Comparison of ENCODE assay signal across 19 cellular contexts in the genomic region with DNA sequence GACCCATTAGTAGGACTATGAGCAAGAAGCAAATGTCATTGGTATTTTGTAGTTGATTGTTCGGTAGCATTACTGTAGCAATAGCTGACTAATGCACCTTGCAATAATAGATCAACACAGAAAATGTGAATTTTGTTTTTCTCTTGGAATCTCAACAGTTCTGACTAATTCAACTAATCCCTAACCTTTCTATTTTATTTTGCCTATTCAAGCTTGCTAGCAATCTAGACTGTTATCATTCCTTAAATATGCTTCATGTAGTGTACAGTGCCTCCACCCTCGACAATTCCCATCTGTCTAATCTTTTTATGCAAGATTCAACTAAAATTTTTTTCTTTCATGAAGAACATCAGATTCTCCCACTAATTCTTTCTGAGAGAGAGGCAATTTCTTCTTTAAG.
DNase-seq lines count a peak whose midpoint lies in the region; ATAC-seq and TF ChIP-seq lines count a peak whose summit lies in the region.
"Had no signal": no experiment of that assay in that cellular context is flagged by ENCODE, and none has a peak within 500 bp of the region (broad histone marks: within the 10 kb centered on the region; RNA-seq: fewer than 3 reads in every experiment).

No MANE protein-coding gene starts in this region.

- DNase-seq in epithelial cell of esophagus (ENCODE audit: low read depth) = peak; percentile 55
- DNase-seq in iris pigment epithelial cell (ENCODE audit: low read depth) = peak; percentile 60
- peak; percentile 34 for DNase-seq in non-pigmented ciliary epithelial cell (ENCODE audit: low read depth)
- DNase-seq in DMS 273 (lab: John Stamatoyannopoulos, UW; ENCODE audit: unreplicated experiment) = no peak
- DNase-seq in COR-L47 (lab: John Stamatoyannopoulos, UW) = no peak
- DNase-seq in vagina (ENCODE audit: extremely low spot score in 2 of 2) = no peak
- no peak for DNase-seq in WTC11 (ENCODE audit: low spot score)
- DNase-seq: 8988T; C1 segment of cervical spinal cord; Caco-2; CD4-positive, alpha-beta memory T cell; DMS 273 treated with DMSO at 0.1 percent for 48 hours; DMS79; EL; GDM1 had no signal

- H3K27ac Mint-ChIP-seq in WTC11 = no peak overlapping the region
- H3K27ac Mint-ChIP-seq: CD4-positive, alpha-beta memory T cell; GM23338 had no signal

- peaks cover 4% of the 10 kb centered on the region for H3K4me1 Mint-ChIP-seq in WTC11
- H3K4me1 Mint-ChIP-seq: CD4-positive, alpha-beta memory T cell had no signal

- no peaks in the 10 kb centered on the region for H3K36me3 Mint-ChIP-seq in WTC11
- H3K36me3 Mint-ChIP-seq: CD4-positive, alpha-beta memory T cell had no signal

- TF ChIP-seq CTCF in HEK293 (tag by site-specific recombination; IDR thresholded peaks at IDR 0.05) = no peak
- TF ChIP-seq CTCF in epithelial cell of esophagus (IDR thresholded peaks at IDR 0.05; ENCODE audit: insufficient read depth, low read depth, low read length, missing control alignments) = no peak
- no peak for TF ChIP-seq CTCF in vagina (IDR thresholded peaks at IDR 0.05)
- no peak for TF ChIP-seq CTCF in WTC11 (IDR thresholded peaks at IDR 0.05)

- H3K36me3 ChIP-seq in HEK293 (ENCODE audit: control insufficient read depth in 2 of 2, insufficient read depth in 1 of 2, low read length in 2 of 2) (no peaks in the 10 kb centered on the region), vagina (no peaks in the 10 kb centered on the region)
- H3K36me3 ChIP-seq: HAP-1 had no signal

- no peak overlapping the region; the same call in 1 of the 2 replicates for H3K27ac ChIP-seq in HEK293 (ENCODE audit: extremely low read depth, low read depth, low read length)
- H3K27ac ChIP-seq in vagina = no peak overlapping the region

- no peak for ATAC-seq in WTC11
- ATAC-seq: GM12878, GM23338 had no signal

- H3K9me3 ChIP-seq in HEK293 (ENCODE audit: control insufficient read depth, insufficient read depth, low read depth, low read length) (no peaks in the 10 kb centered on the region), vagina (no peaks in the 10 kb centered on the region)
- H3K9me3 ChIP-seq: Caco-2, HAP-1 had no signal

- CTCF ChIA-PET in HEK293 (lab: Yijun Ruan, JAX) (interaction anchor here (0.6 to 1.1 kb wide), 2 partner anchors 19 to 25 kb away, joined by 3 read pairs; no protein-coding TSS in a partner anchor), WTC11 (lab: Charles Lee) (no interaction called here)

- no peak for TF ChIP-seq POLR2A in vagina (IDR thresholded peaks at IDR 0.05)

- no peaks in the 10 kb centered on the region for H3K9me3 Mint-ChIP-seq in WTC11
- H3K9me3 Mint-ChIP-seq: GM23338 had no signal

- H3K4me3 ChIP-seq in HEK293 (ENCODE audit: low read depth, low read length) = no peak overlapping the region
- H3K4me3 ChIP-seq in epithelial cell of esophagus (ENCODE audit: low read length) = no peak overlapping the region
- H3K4me3 ChIP-seq in vagina = no peak overlapping the region
- H3K4me3 ChIP-seq: GM12878, GM23338, HAP-1 had no signal

- no peaks in the 10 kb centered on the region for H3K27me3 ChIP-seq in vagina

- POLR2A ChIA-PET in HEK293 (lab: Yijun Ruan, JAX) (no interaction called here), WTC11 (lab: Charles Lee) (no interaction called here)

- H3K27me3 Mint-ChIP-seq in WTC11 (ENCODE audit: low read depth) = no peaks in the 10 kb centered on the region

- intact Hi-C loops in vagina (cut with DNase I) = no loop called here

- H3K4me3 Mint-ChIP-seq in WTC11 = no peak overlapping the region
- H3K4me3 Mint-ChIP-seq: CD4-positive, alpha-beta memory T cell; GM23338 had no signal

- H3K4me1 ChIP-seq in HEK293 (ENCODE audit: control insufficient read depth, insufficient read depth, low read length) (peaks cover 52% of the 10 kb centered on the region), vagina (peaks cover 25% of the 10 kb centered on the region)

TF ChIP-seq in HEK293, 187 proteins besides CTCF, POLR2A, EP300 and RAD21:
- no peak for TF ChIP-seq MYNN (tag by site-specific recombination; IDR thresholded peaks at IDR 0.05; ENCODE audit: borderline replicate concordance)
- TF ChIP-seq, protein P1, sequence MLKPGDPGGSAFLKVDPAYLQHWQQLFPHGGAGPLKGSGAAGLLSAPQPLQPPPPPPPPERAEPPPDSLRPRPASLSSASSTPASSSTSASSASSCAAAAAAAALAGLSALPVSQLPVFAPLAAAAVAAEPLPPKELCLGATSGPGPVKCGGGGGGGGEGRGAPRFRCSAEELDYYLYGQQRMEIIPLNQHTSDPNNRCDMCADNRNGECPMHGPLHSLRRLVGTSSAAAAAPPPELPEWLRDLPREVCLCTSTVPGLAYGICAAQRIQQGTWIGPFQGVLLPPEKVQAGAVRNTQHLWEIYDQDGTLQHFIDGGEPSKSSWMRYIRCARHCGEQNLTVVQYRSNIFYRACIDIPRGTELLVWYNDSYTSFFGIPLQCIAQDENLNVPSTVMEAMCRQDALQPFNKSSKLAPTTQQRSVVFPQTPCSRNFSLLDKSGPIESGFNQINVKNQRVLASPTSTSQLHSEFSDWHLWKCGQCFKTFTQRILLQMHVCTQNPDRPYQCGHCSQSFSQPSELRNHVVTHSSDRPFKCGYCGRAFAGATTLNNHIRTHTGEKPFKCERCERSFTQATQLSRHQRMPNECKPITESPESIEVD (tag by site-specific recombination; IDR thresholded peaks at IDR 0.05) = 0 out of 2 replicates have a peak, but pooled peaks have one; percentile 12
- TF ChIP-seq ZSCAN23 (tag by site-specific recombination; IDR thresholded peaks at IDR 0.05) = no peak

TF ChIP-seq in WTC11, 78 proteins besides CTCF, POLR2A, EP300 and RAD21 (continues in another document):
- no peak for TF ChIP-seq ZNF232 (CRISPR knock-in tag; IDR thresholded peaks at IDR 0.05)
- no peak for TF ChIP-seq JUN (CRISPR knock-in tag; IDR thresholded peaks at IDR 0.05)
- TF ChIP-seq TCF7 (CRISPR knock-in tag; IDR thresholded peaks at IDR 0.05; ENCODE audit: low read depth) = no peak
- TF ChIP-seq SP1 (CRISPR knock-in tag; conservative IDR thresholded peaks at IDR 0.05) = no peak
- TF ChIP-seq, protein P2, sequence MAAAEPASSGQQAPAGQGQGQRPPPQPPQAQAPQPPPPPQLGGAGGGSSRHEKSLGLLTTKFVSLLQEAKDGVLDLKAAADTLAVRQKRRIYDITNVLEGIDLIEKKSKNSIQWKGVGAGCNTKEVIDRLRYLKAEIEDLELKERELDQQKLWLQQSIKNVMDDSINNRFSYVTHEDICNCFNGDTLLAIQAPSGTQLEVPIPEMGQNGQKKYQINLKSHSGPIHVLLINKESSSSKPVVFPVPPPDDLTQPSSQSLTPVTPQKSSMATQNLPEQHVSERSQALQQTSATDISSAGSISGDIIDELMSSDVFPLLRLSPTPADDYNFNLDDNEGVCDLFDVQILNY (CRISPR knock-in tag; IDR thresholded peaks at IDR 0.05) = no peak
- TF ChIP-seq CREM (CRISPR knock-in tag; IDR thresholded peaks at IDR 0.05) = no peak
- no peak for TF ChIP-seq ETV6 (CRISPR knock-in tag; IDR thresholded peaks at IDR 0.05)
- TF ChIP-seq, protein P3, sequence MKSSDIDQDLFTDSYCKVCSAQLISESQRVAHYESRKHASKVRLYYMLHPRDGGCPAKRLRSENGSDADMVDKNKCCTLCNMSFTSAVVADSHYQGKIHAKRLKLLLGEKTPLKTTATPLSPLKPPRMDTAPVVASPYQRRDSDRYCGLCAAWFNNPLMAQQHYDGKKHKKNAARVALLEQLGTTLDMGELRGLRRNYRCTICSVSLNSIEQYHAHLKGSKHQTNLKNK (CRISPR knock-in tag; IDR thresholded peaks at IDR 0.05) = no peak
- TF ChIP-seq, protein P4, sequence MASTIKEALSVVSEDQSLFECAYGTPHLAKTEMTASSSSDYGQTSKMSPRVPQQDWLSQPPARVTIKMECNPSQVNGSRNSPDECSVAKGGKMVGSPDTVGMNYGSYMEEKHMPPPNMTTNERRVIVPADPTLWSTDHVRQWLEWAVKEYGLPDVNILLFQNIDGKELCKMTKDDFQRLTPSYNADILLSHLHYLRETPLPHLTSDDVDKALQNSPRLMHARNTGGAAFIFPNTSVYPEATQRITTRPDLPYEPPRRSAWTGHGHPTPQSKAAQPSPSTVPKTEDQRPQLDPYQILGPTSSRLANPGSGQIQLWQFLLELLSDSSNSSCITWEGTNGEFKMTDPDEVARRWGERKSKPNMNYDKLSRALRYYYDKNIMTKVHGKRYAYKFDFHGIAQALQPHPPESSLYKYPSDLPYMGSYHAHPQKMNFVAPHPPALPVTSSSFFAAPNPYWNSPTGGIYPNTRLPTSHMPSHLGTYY (CRISPR knock-in tag; IDR thresholded peaks at IDR 0.05) = no peak
- TF ChIP-seq MXD4 (CRISPR knock-in tag; IDR thresholded peaks at IDR 0.05; ENCODE audit: borderline replicate concordance) = no peak
- TF ChIP-seq, protein P5, sequence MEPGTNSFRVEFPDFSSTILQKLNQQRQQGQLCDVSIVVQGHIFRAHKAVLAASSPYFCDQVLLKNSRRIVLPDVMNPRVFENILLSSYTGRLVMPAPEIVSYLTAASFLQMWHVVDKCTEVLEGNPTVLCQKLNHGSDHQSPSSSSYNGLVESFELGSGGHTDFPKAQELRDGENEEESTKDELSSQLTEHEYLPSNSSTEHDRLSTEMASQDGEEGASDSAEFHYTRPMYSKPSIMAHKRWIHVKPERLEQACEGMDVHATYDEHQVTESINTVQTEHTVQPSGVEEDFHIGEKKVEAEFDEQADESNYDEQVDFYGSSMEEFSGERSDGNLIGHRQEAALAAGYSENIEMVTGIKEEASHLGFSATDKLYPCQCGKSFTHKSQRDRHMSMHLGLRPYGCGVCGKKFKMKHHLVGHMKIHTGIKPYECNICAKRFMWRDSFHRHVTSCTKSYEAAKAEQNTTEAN (CRISPR knock-in tag; IDR thresholded peaks at IDR 0.05) = no peak
- no peak for TF ChIP-seq ZNF219 (CRISPR knock-in tag; IDR thresholded peaks at IDR 0.05; ENCODE audit: borderline replicate concordance)
- TF ChIP-seq, protein P6, sequence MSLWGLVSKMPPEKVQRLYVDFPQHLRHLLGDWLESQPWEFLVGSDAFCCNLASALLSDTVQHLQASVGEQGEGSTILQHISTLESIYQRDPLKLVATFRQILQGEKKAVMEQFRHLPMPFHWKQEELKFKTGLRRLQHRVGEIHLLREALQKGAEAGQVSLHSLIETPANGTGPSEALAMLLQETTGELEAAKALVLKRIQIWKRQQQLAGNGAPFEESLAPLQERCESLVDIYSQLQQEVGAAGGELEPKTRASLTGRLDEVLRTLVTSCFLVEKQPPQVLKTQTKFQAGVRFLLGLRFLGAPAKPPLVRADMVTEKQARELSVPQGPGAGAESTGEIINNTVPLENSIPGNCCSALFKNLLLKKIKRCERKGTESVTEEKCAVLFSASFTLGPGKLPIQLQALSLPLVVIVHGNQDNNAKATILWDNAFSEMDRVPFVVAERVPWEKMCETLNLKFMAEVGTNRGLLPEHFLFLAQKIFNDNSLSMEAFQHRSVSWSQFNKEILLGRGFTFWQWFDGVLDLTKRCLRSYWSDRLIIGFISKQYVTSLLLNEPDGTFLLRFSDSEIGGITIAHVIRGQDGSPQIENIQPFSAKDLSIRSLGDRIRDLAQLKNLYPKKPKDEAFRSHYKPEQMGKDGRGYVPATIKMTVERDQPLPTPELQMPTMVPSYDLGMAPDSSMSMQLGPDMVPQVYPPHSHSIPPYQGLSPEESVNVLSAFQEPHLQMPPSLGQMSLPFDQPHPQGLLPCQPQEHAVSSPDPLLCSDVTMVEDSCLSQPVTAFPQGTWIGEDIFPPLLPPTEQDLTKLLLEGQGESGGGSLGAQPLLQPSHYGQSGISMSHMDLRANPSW (CRISPR knock-in tag; conservative IDR thresholded peaks at IDR 0.05; ENCODE audit: low read depth) = no peak

Comparison
In these comparisons a context has a peak if more than half of its experiments do, and no peak if none do; other contexts are left out.
1. DNase-seq: peak in epithelial cell of esophagus (single experiment), iris pigment epithelial cell (single experiment) and non-pigmented ciliary epithelial cell (single experiment); none in DMS 273 (single experiment), COR-L47 (single experiment), vagina (0 of 2) and WTC11 (single experiment).